ENCODE assay signal across 25 cellular contexts in genomic region chr7:99808766-99809165, GRCh38. TPM values are rescaled to one million over a fixed set of nuclear protein-coding genes. Genes with fewer than 3 reads are reported as not detected.
DNase-seq lines count a peak whose midpoint lies in the region; ATAC-seq and TF ChIP-seq lines count a peak whose summit lies in the region.
"Had no signal": no experiment of that assay in that cellular context is flagged by ENCODE, and none has a peak within 500 bp of the region (broad histone marks: within the 10 kb centered on the region; RNA-seq: fewer than 3 reads in every experiment).

No MANE protein-coding gene starts in this region.

- POLR2A ChIA-PET in WTC11 (lab: Charles Lee), result interaction anchor here (0.6 kb wide), 1 partner anchor 264 kb away, joined by 10 read pairs; no protein-coding TSS in a partner anchor

- DNase-seq in NCI-H1417 (lab: John Stamatoyannopoulos, UW) (peak in 2 of 3 experiments; percentile 13 to 31), NCI-H1417 treated with DMSO at 0.1 percent for 48 hours (lab: John Stamatoyannopoulos, UW) (no peak), DMS53 treated with DMSO at 0.1 percent for 48 hours (lab: John Stamatoyannopoulos, UW; ENCODE audit: unreplicated experiment) (peak; percentile 17), WTC11 (ENCODE audit: low spot score) (no peak), mucosa of descending colon (no peak), foreskin fibroblast (no peak)
- DNase-seq in activated CD8-positive, alpha-beta memory T cell treated with anti-CD3 and anti-CD28 coated beads, Interleukin-2, amount 50 U/mL, for 48 hours, result no peak
- DNase-seq: 8988T; ACHN; BE2C; CD8-positive, alpha-beta memory T cell; DMS 273 treated with DMSO at 0.1 percent for 48 hours; H7; Karpas-422; NCI-H1092; NCI-H2029 treated with DMSO at 0.1 percent for 48 hours; NCI-H2227 treated with DMSO at 0.1 percent for 48 hours; NCI-H524; NCI-H748 treated with DMSO at 0.1 percent for 48 hours; PC-3; SK-N-SH had no signal

- H3K27me3 Mint-ChIP-seq in WTC11 (ENCODE audit: low read depth), result peaks cover 5% of the 10 kb centered on the region; the same call in 1 of the 2 replicates

- no peak overlapping the region for H3K4me3 ChIP-seq in mucosa of descending colon
- no peak overlapping the region for H3K4me3 ChIP-seq in foreskin fibroblast (ENCODE audit: low read depth in 1 of 2, low read length in 2 of 2)
- no peak overlapping the region for H3K4me3 ChIP-seq in gastroesophageal sphincter

- no peak overlapping the region for H3K27ac Mint-ChIP-seq in WTC11
- H3K27ac Mint-ChIP-seq: CD8-positive, alpha-beta memory T cell had no signal

- H3K9me3 ChIP-seq in mucosa of descending colon (no peaks in the 10 kb centered on the region), gastroesophageal sphincter (peaks cover 0 to 21% (median 0%) of the 10 kb centered on the region in 3 donors)
- H3K9me3 ChIP-seq: BE2C had no signal

- H3K36me3 Mint-ChIP-seq in WTC11, result peaks cover 20% of the 10 kb centered on the region
- H3K36me3 Mint-ChIP-seq: CD14-positive monocyte had no signal

- H3K36me3 ChIP-seq in mucosa of descending colon (ENCODE audit: low read depth) (no peaks in the 10 kb centered on the region), gastroesophageal sphincter (no peaks in the 10 kb centered on the region)
- H3K36me3 ChIP-seq: BE2C had no signal

- WGBS in gastroesophageal sphincter (ENCODE audit: low coverage in 1 of 2), 2 donors, result 83 to 100% methylated on average over 2 to 5 of the region's 5 CpGs

- TF ChIP-seq POLR2A in gastroesophageal sphincter (IDR thresholded peaks at IDR 0.05), result no peak

- H3K4me3 Mint-ChIP-seq in WTC11, result peak overlapping the region; percentile 21; the same call in 1 of the 2 replicates
- H3K4me3 Mint-ChIP-seq: CD14-positive monocyte; CD8-positive, alpha-beta memory T cell had no signal

- intact Hi-C loops in mucosa of descending colon (cut with DNase I, micrococcal nuclease), result no loop called here

- no peak for TF ChIP-seq CTCF in WTC11 (IDR thresholded peaks at IDR 0.05)
- no peak for TF ChIP-seq CTCF in mucosa of descending colon (IDR thresholded peaks at IDR 0.05)
- TF ChIP-seq CTCF in foreskin fibroblast (IDR thresholded peaks at IDR 0.05; ENCODE audit: low read depth, low read length), result no peak
- TF ChIP-seq CTCF in gastroesophageal sphincter (IDR thresholded peaks at IDR 0.05), result no peak

- H3K4me1 ChIP-seq in mucosa of descending colon (ENCODE audit: low read depth) (no peaks in the 10 kb centered on the region), gastroesophageal sphincter (no peaks in the 10 kb centered on the region)
- H3K4me1 ChIP-seq: BE2C had no signal

- H3K27me3 ChIP-seq in gastroesophageal sphincter, result no peaks in the 10 kb centered on the region

- CTCF ChIA-PET in WTC11 (lab: Charles Lee), result no interaction called here

- no peak overlapping the region for H3K27ac ChIP-seq in gastroesophageal sphincter

- H3K4me1 Mint-ChIP-seq in WTC11, result peaks cover 6% of the 10 kb centered on the region
- H3K4me1 Mint-ChIP-seq: CD14-positive monocyte; CD8-positive, alpha-beta memory T cell had no signal

- H3K9me3 Mint-ChIP-seq in WTC11, result peaks cover 38% of the 10 kb centered on the region

- TF ChIP-seq EP300 in gastroesophageal sphincter (IDR thresholded peaks at IDR 0.05), result no peak

- ATAC-seq in WTC11, result no peak
- peak; percentile 73 for ATAC-seq in mucosa of descending colon
- ATAC-seq in gastroesophageal sphincter, result no peak
- ATAC-seq: PC-3 had no signal

TF ChIP-seq in WTC11, 78 proteins besides CTCF, POLR2A, EP300 and RAD21:
- no peak for TF ChIP-seq ZNF263 (CRISPR knock-in tag; IDR thresholded peaks at IDR 0.05; ENCODE audit: low read depth)
- no peak for TF ChIP-seq E2F1 (CRISPR knock-in tag; IDR thresholded peaks at IDR 0.05)
- no peak for TF ChIP-seq JAZF1 (CRISPR knock-in tag; IDR thresholded peaks at IDR 0.05)
- no peak for TF ChIP-seq NFE2L1 (CRISPR knock-in tag; IDR thresholded peaks at IDR 0.05)
- TF ChIP-seq ZMAT4 (CRISPR knock-in tag; IDR thresholded peaks at IDR 0.05), result no peak
TF ChIP-seq in WTC11: peak in this region for 0.

RNA-seq across cellular contexts. Expression of gene CYP3A43, which starts 19.0 kb away (rescaled TPM):
- total RNA-seq in WTC11 (2021) (not detected in 3 replicates), mucosa of descending colon (not detected), gastroesophageal sphincter (not detected)
- total RNA-seq: CD8-positive, alpha-beta memory T cell; G401; H7; HT-29; PC-3 had no signal

RNA-seq across cellular contexts. Expression of gene CYP3A4, which starts 24.8 kb away (rescaled TPM):
- total RNA-seq in WTC11 (2021) (0.32 to 0.50 TPM (median 0.33 TPM) in 3 replicates), mucosa of descending colon (1 to 10 TPM; 2.8 to 5.4 (median 4.0) TPM), gastroesophageal sphincter (not detected)
- total RNA-seq: CD8-positive, alpha-beta memory T cell; G401; H7; HT-29; PC-3 had no signal

Comparison
In these comparisons a context has a peak if more than half of its experiments do, and no peak if none do; other contexts are left out.
1. DNase-seq: peak in NCI-H1417 (2 of 3) and DMS53 treated with DMSO at 0.1 percent for 48 hours (single experiment); none in NCI-H1417 treated with DMSO at 0.1 percent for 48 hours (single experiment), WTC11 (single experiment), mucosa of descending colon (0 of 3), activated CD8-positive, alpha-beta memory T cell treated with anti-CD3 and anti-CD28 coated beads, Interleukin-2, amount 50 U/mL, for 48 hours (single experiment) and foreskin fibroblast (0 of 2).